In genomic region chr6:101883398-101883975, GRCh38 we compare ENCODE assay signal across 26 cellular contexts.
DNase-seq lines count a peak whose midpoint lies in the region; ATAC-seq, FAIRE-seq and TF ChIP-seq lines count a peak whose summit lies in the region.
"Had no signal": no experiment of that assay in that cellular context is flagged by ENCODE, and none has a peak within 500 bp of the region (broad histone marks: within the 10 kb centered on the region; RNA-seq: fewer than 3 reads in every experiment).

No MANE protein-coding gene starts in this region.

- intact Hi-C loops in left ventricle myocardium inferior (cut with micrococcal nuclease) (no loop called here), left ventricle myocardium superior (cut with micrococcal nuclease) (no loop called here)

- H3K4me2 ChIP-seq in astrocyte (ENCODE audit: low read length): no peak overlapping the region

- no peaks in the 10 kb centered on the region for H4K20me1 ChIP-seq in astrocyte (ENCODE audit: insufficient read depth, low read length)

- H3K4me3 Mint-ChIP-seq in astrocyte (ENCODE audit: unreplicated experiment): no peak overlapping the region
- H3K4me3 Mint-ChIP-seq: activated CD4-positive, alpha-beta memory T cell treated with anti-CD3 and anti-CD28 coated beads, Interleukin-2, amount 10 ng/mL, durations not matched to agents 7 days and 5 days; activated naive CD4-positive, alpha-beta T cell treated with anti-CD3 and anti-CD28 coated beads, Interleukin-2, amount 50 U/mL, for 24 hours; CD4-positive, alpha-beta T cell; stimulated activated naive B cell treated with anti-CD40 and anti-IgM and Interleukin-4, amounts not matched to agents 10 μg/mL and 1 μg/mL and 100 μg/mL, for 72 hours had no signal

- H3K79me2 ChIP-seq in astrocyte (ENCODE audit: insufficient read depth, low read length): no peaks in the 10 kb centered on the region

- H3K9ac ChIP-seq in astrocyte (ENCODE audit: low read length): no peak overlapping the region

- no peaks in the 10 kb centered on the region for H3K36me3 Mint-ChIP-seq in astrocyte (ENCODE audit: low read depth, unreplicated experiment)
- H3K36me3 Mint-ChIP-seq: activated naive CD4-positive, alpha-beta T cell treated with anti-CD3 and anti-CD28 coated beads, Interleukin-2, amount 50 U/mL, for 24 hours; stimulated activated naive B cell treated with anti-CD40 and anti-IgM and Interleukin-4, amounts not matched to agents 10 μg/mL and 1 μg/mL and 100 μg/mL, for 72 hours had no signal

- no peaks in the 10 kb centered on the region for H3K27me3 ChIP-seq in cardiac muscle cell
- no peaks in the 10 kb centered on the region for H3K27me3 ChIP-seq in left ventricle myocardium inferior (ENCODE audit: low read depth)
- H3K27me3 ChIP-seq in astrocyte (ENCODE audit: insufficient read depth, low read length): no peaks in the 10 kb centered on the region
- H3K27me3 ChIP-seq: MG63, right lobe of liver, suprapubic skin had no signal

- TF ChIP-seq CTCF in cardiac muscle cell (IDR thresholded peaks at IDR 0.05; ENCODE audit: low read depth, low read length): no peak
- no peak for TF ChIP-seq CTCF in left ventricle myocardium inferior (IDR thresholded peaks at IDR 0.05; ENCODE audit: borderline replicate concordance)
- TF ChIP-seq CTCF in astrocyte (IDR thresholded peaks at IDR 0.05; ENCODE audit: insufficient read depth, low read depth, low read length): no peak

- H3K4me1 ChIP-seq in cardiac muscle cell (ENCODE audit: low read depth): peaks cover 4% of the 10 kb centered on the region
- H3K4me1 ChIP-seq in left ventricle myocardium inferior: no peaks in the 10 kb centered on the region
- no peaks in the 10 kb centered on the region for H3K4me1 ChIP-seq in astrocyte (ENCODE audit: insufficient read depth, low read length)
- H3K4me1 ChIP-seq: right lobe of liver, suprapubic skin had no signal

- H3K27ac Mint-ChIP-seq in astrocyte (ENCODE audit: unreplicated experiment): no peak overlapping the region
- H3K27ac Mint-ChIP-seq: activated CD4-positive, alpha-beta memory T cell treated with anti-CD3 and anti-CD28 coated beads, Interleukin-2, amount 10 ng/mL, durations not matched to agents 7 days and 5 days; activated naive CD4-positive, alpha-beta T cell treated with anti-CD3 and anti-CD28 coated beads, Interleukin-2, amount 50 U/mL, for 24 hours; activated T-helper 2 cell treated with anti-CD3 and anti-CD28 coated beads, Interferon-gamma antibody, Interleukin-2, Interleukin-4, amounts not matched to agents 10 μg/mL and 5 μg/mL and 100 μg/mL, durations not matched to agents 14 hours and 24 hours and 36 hours; CD4-positive, alpha-beta T cell; stimulated activated naive B cell treated with anti-CD40 and anti-IgM and Interleukin-4, amounts not matched to agents 10 μg/mL and 1 μg/mL and 100 μg/mL, for 72 hours had no signal

- no peaks in the 10 kb centered on the region for H3K36me3 ChIP-seq in cardiac muscle cell
- no peaks in the 10 kb centered on the region for H3K36me3 ChIP-seq in left ventricle myocardium inferior
- H3K36me3 ChIP-seq in astrocyte (ENCODE audit: insufficient read depth, low read length): no peaks in the 10 kb centered on the region
- H3K36me3 ChIP-seq: MG63, right lobe of liver, suprapubic skin had no signal

- H3K4me3 ChIP-seq in cardiac muscle cell (no peak overlapping the region), left ventricle myocardium inferior (no peak overlapping the region), astrocyte (ENCODE audit: insufficient read depth, low read depth, low read length) (no peak overlapping the region)
- H3K4me3 ChIP-seq: MG63, right lobe of liver, SK-N-MC, suprapubic skin had no signal

- H3K9me3 Mint-ChIP-seq in astrocyte (ENCODE audit: unreplicated experiment): no peaks in the 10 kb centered on the region
- H3K9me3 Mint-ChIP-seq: activated naive CD4-positive, alpha-beta T cell treated with anti-CD3 and anti-CD28 coated beads, Interleukin-2, amount 50 U/mL, for 24 hours; activated T-helper 2 cell treated with anti-CD3 and anti-CD28 coated beads, Interferon-gamma antibody, Interleukin-2, Interleukin-4, amounts not matched to agents 10 μg/mL and 5 μg/mL and 100 μg/mL, durations not matched to agents 14 hours and 24 hours and 36 hours had no signal

- H2AFZ ChIP-seq in astrocyte (ENCODE audit: low read depth, low read length): no peak overlapping the region

- H3K4me1 Mint-ChIP-seq in astrocyte (ENCODE audit: low read depth, unreplicated experiment): peaks cover 4% of the 10 kb centered on the region
- H3K4me1 Mint-ChIP-seq: activated CD4-positive, alpha-beta memory T cell treated with anti-CD3 and anti-CD28 coated beads, Interleukin-2, amount 10 ng/mL, durations not matched to agents 7 days and 5 days; activated naive CD4-positive, alpha-beta T cell treated with anti-CD3 and anti-CD28 coated beads, Interleukin-2, amount 50 U/mL, for 24 hours; stimulated activated naive B cell treated with anti-CD40 and anti-IgM and Interleukin-4, amounts not matched to agents 10 μg/mL and 1 μg/mL and 100 μg/mL, for 72 hours had no signal

- ATAC-seq in HG03175 (IDR thresholded peaks at IDR 0.05; ENCODE audit: unreplicated experiment) (no peak), left ventricle myocardium superior (no peak)
- ATAC-seq: right lobe of liver; stimulated activated naive B cell treated with anti-CD40 and anti-IgM and Interleukin-4, amounts not matched to agents 10 μg/mL and 1 μg/mL and 100 μg/mL, for 72 hours had no signal

- FAIRE-seq in astrocyte (lab: Jason Lieb, UNC): no peak
- FAIRE-seq: H54 had no signal

- DNase-seq in cardiac muscle cell (ENCODE audit: low read depth in 1 of 2, low spot score in 1 of 2) (peak; percentile 8 to 25), left ventricle myocardium inferior (no peak), astrocyte (ENCODE audit: low read depth) (peak; percentile 1), iris pigment epithelial cell (ENCODE audit: low read depth) (peak; percentile 55), NCI-H1092 (lab: John Stamatoyannopoulos, UW) (no peak), left ventricle myocardium superior (no peak)
- DNase-seq in stimulated activated CD4-positive, alpha-beta T cell treated with anti-CD3 and anti-CD28 coated beads, Interleukin-15, amount 100 ng/mL, for 24 hours: no peak
- DNase-seq: 8988T; activated CD4-positive, alpha-beta memory T cell treated with anti-CD3 and anti-CD28 coated beads, Interleukin-2, amount 10 ng/mL, durations not matched to agents 7 days and 5 days; activated CD4-positive, alpha-beta T cell treated with anti-CD3 and anti-CD28 coated beads for 1 hour; AML-193; CD4-positive, alpha-beta T cell; glutamatergic neuron; MG63; NCI-H2029; NCI-H82; right lobe of liver; stimulated activated CD4-positive, alpha-beta T cell treated with anti-CD3 and anti-CD28 coated beads, Interleukin-4, amount 100 ng/mL, for 4 hours; stimulated activated naive B cell treated with anti-CD40 and anti-IgM and Interleukin-4, amounts not matched to agents 10 μg/mL and 1 μg/mL and 100 μg/mL, for 72 hours had no signal

- H3K27me3 Mint-ChIP-seq in astrocyte (ENCODE audit: low read depth, unreplicated experiment): no peaks in the 10 kb centered on the region
- H3K27me3 Mint-ChIP-seq: activated CD4-positive, alpha-beta memory T cell treated with anti-CD3 and anti-CD28 coated beads, Interleukin-2, amount 10 ng/mL, durations not matched to agents 7 days and 5 days; activated naive CD4-positive, alpha-beta T cell treated with anti-CD3 and anti-CD28 coated beads, Interleukin-2, amount 50 U/mL, for 24 hours; CD4-positive, alpha-beta T cell; stimulated activated naive B cell treated with anti-CD40 and anti-IgM and Interleukin-4, amounts not matched to agents 10 μg/mL and 1 μg/mL and 100 μg/mL, for 72 hours had no signal

- no peaks in the 10 kb centered on the region for H3K9me3 ChIP-seq in cardiac muscle cell (ENCODE audit: low read depth)
- no peaks in the 10 kb centered on the region for H3K9me3 ChIP-seq in left ventricle myocardium inferior (replicated peaks)
- no peaks in the 10 kb centered on the region for H3K9me3 ChIP-seq in astrocyte (ENCODE audit: insufficient read depth, low read depth, low read length)
- H3K9me3 ChIP-seq: MG63, right lobe of liver, suprapubic skin had no signal

- H3K27ac ChIP-seq in cardiac muscle cell (no peak overlapping the region), left ventricle myocardium inferior (replicated peaks) (no peak overlapping the region), astrocyte (ENCODE audit: low read depth, low read length) (no peak overlapping the region)
- H3K27ac ChIP-seq: right lobe of liver, RWPE1, SK-N-MC, suprapubic skin had no signal

Comparison
In these comparisons a context has a peak if more than half of its experiments do, and no peak if none do; other contexts are left out.
1. DNase-seq: peak in cardiac muscle cell (2 of 2), astrocyte (single experiment) and iris pigment epithelial cell (single experiment); none in left ventricle myocardium inferior (single experiment), NCI-H1092 (single experiment), left ventricle myocardium superior (single experiment) and stimulated activated CD4-positive, alpha-beta T cell treated with anti-CD3 and anti-CD28 coated beads, Interleukin-15, amount 100 ng/mL, for 24 hours (single experiment).